ENCODE assay signal across 6 cellular contexts in genomic region chr6:35468980-35469710, GRCh38. TPM values are rescaled to one million over a fixed set of nuclear protein-coding genes. Genes with fewer than 3 reads are reported as not detected.
DNase-seq lines count a peak whose midpoint lies in the region; ATAC-seq, FAIRE-seq and TF ChIP-seq lines count a peak whose summit lies in the region.

No MANE protein-coding gene starts in this region.

- H3K9me3 ChIP-seq in Panc1 (ENCODE audit: control insufficient read depth, insufficient read depth, low read depth, low read length) (no peaks in the 10 kb centered on the region), right atrium auricular region (no peaks in the 10 kb centered on the region), tibial nerve (no peaks in the 10 kb centered on the region)

- H3K27me3 ChIP-seq in Panc1 (ENCODE audit: control insufficient read depth, insufficient read depth, low read length) (no peaks in the 10 kb centered on the region), right atrium auricular region (no peaks in the 10 kb centered on the region), tibial nerve (no peaks in the 10 kb centered on the region)

- H3K36me3 ChIP-seq in Panc1 (ENCODE audit: control insufficient read depth, insufficient read depth, low read length), result peaks cover 30% of the 10 kb centered on the region
- H3K36me3 ChIP-seq in right atrium auricular region, result peaks cover 36% of the 10 kb centered on the region
- H3K36me3 ChIP-seq in tibial nerve, result peaks cover 0 to 69% (median 6%) of the 10 kb centered on the region in 3 donors

- ATAC-seq in Panc1 (peak; percentile 0; the same call in 1 of the 2 replicates), HG02981 (IDR thresholded peaks at IDR 0.05; ENCODE audit: unreplicated experiment) (no peak)

- H3K4me1 ChIP-seq in Panc1 (ENCODE audit: control insufficient read depth, insufficient read depth, low read length) (peaks cover 42% of the 10 kb centered on the region), right atrium auricular region (peaks cover 0 to 34% of the 10 kb centered on the region in 2 donors), tibial nerve (peaks cover 0 to 38% (median 3%) of the 10 kb centered on the region in 4 donors)

- no peak for TF ChIP-seq EP300 in tibial nerve (IDR thresholded peaks at IDR 0.05)

- no peak for FAIRE-seq in D721Med (lab: Jason Lieb, UNC)

- peak; percentile 21 for DNase-seq in ELR (ENCODE audit: low read depth)
- no peak for DNase-seq in Panc1 (ENCODE audit: low read depth, low spot score)
- DNase-seq in right atrium auricular region (ENCODE audit: low spot score), result no peak
- no peak for DNase-seq in tibial nerve (ENCODE audit: low spot score in 2 of 2)
- no peak for DNase-seq in D721Med (ENCODE audit: insufficient read length, low spot score)

- BruUV-seq in Panc1 (replicated peaks; lab: Mats Ljungman, UMichigan), result no TSS peak

- POLR2A ChIA-PET in Panc1 (lab: Charles Lee), result interaction anchor here (0.6 kb wide), 1 partner anchor 44 kb away, joined by 18 read pairs; no protein-coding TSS in a partner anchor

- H3K4me3 ChIP-seq in Panc1 (ENCODE audit: low read depth in 2 of 2, low read length in 2 of 2), result peak overlapping the region; percentile 95
- peak overlapping the region; percentile 77 to 80 for H3K4me3 ChIP-seq in right atrium auricular region
- H3K4me3 ChIP-seq in tibial nerve, result peak overlapping the region; percentile 73 to 94 (median 87)

- CTCF ChIA-PET in Panc1 (lab: Charles Lee), result no interaction called here

- H3K27ac ChIP-seq in Panc1 (ENCODE audit: low read length) (peak overlapping the region; percentile 85), right atrium auricular region (peak overlapping the region; percentile 87 to 88), tibial nerve (peak overlapping the region; percentile 84 to 90 (median 86))

- in situ Hi-C loops in Panc1 (cut with HindIII; ENCODE audit: low pct_unique_long_range_greater_than_20kb, low sequenced_read_pairs), result no loop called here

- intact Hi-C loops in Panc1 (cut with micrococcal nuclease; ENCODE audit: unreplicated experiment), result no loop called here

- TF ChIP-seq CTCF in Panc1 (IDR thresholded peaks at IDR 0.05), result no peak
- no peak for TF ChIP-seq CTCF in right atrium auricular region (IDR thresholded peaks at IDR 0.05)
- TF ChIP-seq CTCF in tibial nerve (IDR thresholded peaks at IDR 0.05), result no peak
- no peak for TF ChIP-seq CTCF in D721Med (IDR thresholded peaks at IDR 0.05; ENCODE audit: insufficient read depth, missing control alignments)

- no peak for TF ChIP-seq POLR2A in tibial nerve (IDR thresholded peaks at IDR 0.05)

- 4 to 7% methylated on average over 20 to 24 of the region's 37 CpGs for WGBS in tibial nerve, 2 donors

RNA-seq across cellular contexts. Expression of gene RPL10A, which starts 0.9 kb away (rescaled TPM):
- 732 TPM for total RNA-seq in Panc1 (2021; ENCODE audit: unreplicated experiment)
- polyA plus RNA-seq in Panc1 (2012; ENCODE audit: insufficient read length), result 904 TPM
- 100 to 1,000 TPM; 571 to 831 TPM for total RNA-seq in right atrium auricular region
- 1,000 to 10,000 TPM in 3 of 4 donors, 100 to 1,000 TPM in 1; 952 to 1,436 (median 1,121) TPM for total RNA-seq in tibial nerve

RNA-seq across cellular contexts. Expression of gene FANCE, which starts 17.0 kb away (rescaled TPM):
- total RNA-seq in Panc1 (2021; ENCODE audit: unreplicated experiment) (4.3 TPM), right atrium auricular region (1 to 10 TPM; 3.4 to 3.5 TPM), tibial nerve (1 to 10 TPM; 8.1 to 9.6 (median 8.4) TPM)
- 2.8 TPM for polyA plus RNA-seq in Panc1 (2012; ENCODE audit: insufficient read length)

RNA-seq across cellular contexts. Expression of gene TEAD3, which starts 27.7 kb away (rescaled TPM):
- total RNA-seq in Panc1 (2021; ENCODE audit: unreplicated experiment) (10.7 TPM), right atrium auricular region (10 to 100 TPM; 19.3 to 37.1 TPM), tibial nerve (10 to 100 TPM in 3 of 4 donors, 1 to 10 TPM in 1; 9.8 to 20.1 (median 13.6) TPM)
- polyA plus RNA-seq in Panc1 (2012; ENCODE audit: insufficient read length), result 14.6 TPM

RNA-seq across cellular contexts. Expression of gene TULP1, which starts 43.6 kb away (rescaled TPM):
- total RNA-seq in Panc1 (2021; ENCODE audit: unreplicated experiment) (not detected), right atrium auricular region (not detected), tibial nerve (under 1 TPM in 1 of 4 donors, not detected in 3; 0.60 TPM)
- polyA plus RNA-seq in Panc1 (2012; ENCODE audit: insufficient read length), result not detected
